Comparison of ENCODE assay signal across 19 cellular contexts in genomic region chr12:117522559-117522958, GRCh38.
DNase-seq lines count a peak whose midpoint lies in the region; ATAC-seq and TF ChIP-seq lines count a peak whose summit lies in the region.
"Had no signal": no experiment of that assay in that cellular context is flagged by ENCODE, and none has a peak within 500 bp of the region (broad histone marks: within the 10 kb centered on the region; RNA-seq: fewer than 3 reads in every experiment).

No MANE protein-coding gene starts in this region.

- ATAC-seq in effector memory CD8-positive, alpha-beta T cell (replicated peaks), result no peak
- ATAC-seq: CD8-positive, alpha-beta T cell; GM12878 had no signal

- no peaks in the 10 kb centered on the region for H3K36me3 ChIP-seq in osteoblast (ENCODE audit: insufficient read depth, low read length)
- no peaks in the 10 kb centered on the region for H3K36me3 ChIP-seq in subcutaneous abdominal adipose tissue (ENCODE audit: control insufficient read depth in 5 of 5, insufficient read depth in 5 of 5, low read length in 5 of 5)
- H3K36me3 ChIP-seq: BLaER1 had no signal

- H3K27ac Mint-ChIP-seq in effector memory CD8-positive, alpha-beta T cell, result no peak overlapping the region
- H3K27ac Mint-ChIP-seq: CD8-positive, alpha-beta T cell had no signal

- no peak overlapping the region for H3K4me3 ChIP-seq in osteoblast (ENCODE audit: insufficient read depth, low read length)
- H3K4me3 ChIP-seq in subcutaneous abdominal adipose tissue (ENCODE audit: low read depth in 1 of 5, low read length in 5 of 5), result peak overlapping the region in 1 of 5 donors; percentile 4
- H3K4me3 ChIP-seq: BLaER1, GM12878 had no signal

- H3K4me2 ChIP-seq in osteoblast (ENCODE audit: insufficient read depth, low read length), result no peak overlapping the region
- H3K4me2 ChIP-seq: BLaER1 had no signal

- peaks cover 0 to 7% of the 10 kb centered on the region in 2 donors for H3K27me3 Mint-ChIP-seq in effector memory CD8-positive, alpha-beta T cell

- no peaks in the 10 kb centered on the region for H3K36me3 Mint-ChIP-seq in effector memory CD8-positive, alpha-beta T cell (ENCODE audit: insufficient read depth)
- H3K36me3 Mint-ChIP-seq: CD8-positive, alpha-beta T cell had no signal

- no peaks in the 10 kb centered on the region for H3K9me3 ChIP-seq in osteoblast (ENCODE audit: low read depth, low read length)
- peaks cover 0 to 2% (median 0%) of the 10 kb centered on the region in 5 donors for H3K9me3 ChIP-seq in subcutaneous abdominal adipose tissue (ENCODE audit: control insufficient read depth in 5 of 5, low read length in 5 of 5)
- H3K9me3 ChIP-seq: BLaER1 had no signal

- TF ChIP-seq CTCF in osteoblast (IDR thresholded peaks at IDR 0.05; ENCODE audit: extremely low read depth, low read depth, low read length), result no peak

- H4K20me1 ChIP-seq in osteoblast (ENCODE audit: insufficient read depth, low read length), result no peaks in the 10 kb centered on the region
- H4K20me1 ChIP-seq: BLaER1 had no signal

- H3K4me1 Mint-ChIP-seq in effector memory CD8-positive, alpha-beta T cell (ENCODE audit: low read depth in 2 of 2), result no peaks in the 10 kb centered on the region

- DNase-seq in LHCN-M2 (ENCODE audit: low read depth), result peak; percentile 0
- DNase-seq in RPMI7951 (ENCODE audit: low read depth), result peak; percentile 78
- DNase-seq in osteoblast (ENCODE audit: insufficient read length, low spot score, missing footprints), result peak; percentile 17
- DNase-seq in effector memory CD8-positive, alpha-beta T cell, result no peak
- DNase-seq in putamen (ENCODE audit: low spot score), result no peak
- no peak for DNase-seq in stimulated activated CD4-positive, alpha-beta T cell treated with anti-CD3 and anti-CD28 coated beads, Interleukin-4, amount 100 ng/mL, for 1 hour
- DNase-seq: CD8-positive, alpha-beta T cell; DND-41; H7; Kasumi-1; NCI-H1092; NCI-H187 treated with DMSO at 0.1 percent for 48 hours; NCI-H2107; NCI-H510A; NCI-H82; Right ventricle myocardium superior had no signal

- no peak overlapping the region for H2AFZ ChIP-seq in osteoblast (ENCODE audit: low read length)

- H3K27ac ChIP-seq in osteoblast (ENCODE audit: low read depth, low read length) (no peak overlapping the region), subcutaneous abdominal adipose tissue (ENCODE audit: low read depth, low read length) (peak overlapping the region; percentile 45)
- H3K27ac ChIP-seq: BLaER1 had no signal

- peaks cover 3% of the 10 kb centered on the region for H3K4me1 ChIP-seq in osteoblast (ENCODE audit: insufficient read depth, low read length)
- peaks cover 0 to 41% (median 34%) of the 10 kb centered on the region in 5 donors for H3K4me1 ChIP-seq in subcutaneous abdominal adipose tissue (ENCODE audit: control insufficient read depth in 5 of 5, insufficient read depth in 5 of 5, low read length in 5 of 5)
- H3K4me1 ChIP-seq: BLaER1 had no signal

- no peak overlapping the region for H3K4me3 Mint-ChIP-seq in effector memory CD8-positive, alpha-beta T cell
- H3K4me3 Mint-ChIP-seq: CD8-positive, alpha-beta T cell had no signal

- no peak overlapping the region for H3K9ac ChIP-seq in subcutaneous abdominal adipose tissue (ENCODE audit: low read length in 5 of 5)
- H3K9ac ChIP-seq: BLaER1 had no signal

- H3K27me3 ChIP-seq in osteoblast (ENCODE audit: insufficient read depth, low read length), result no peaks in the 10 kb centered on the region
- peaks cover 0 to 4% (median 0%) of the 10 kb centered on the region in 5 donors for H3K27me3 ChIP-seq in subcutaneous abdominal adipose tissue (ENCODE audit: control insufficient read depth in 5 of 5, insufficient read depth in 4 of 5, low read length in 5 of 5)
- H3K27me3 ChIP-seq: BLaER1 had no signal

- H3K9me3 Mint-ChIP-seq in effector memory CD8-positive, alpha-beta T cell, result peaks cover 3 to 12% of the 10 kb centered on the region in 2 donors
- H3K9me3 Mint-ChIP-seq: CD8-positive, alpha-beta T cell had no signal

- no peaks in the 10 kb centered on the region for H3K79me2 ChIP-seq in osteoblast (ENCODE audit: insufficient read depth, low read length)

Comparison
In these comparisons a context has a peak if more than half of its experiments do, and no peak if none do; other contexts are left out.
1. DNase-seq: peak in LHCN-M2 (single experiment), RPMI7951 (single experiment) and osteoblast (single experiment); none in effector memory CD8-positive, alpha-beta T cell (0 of 3), putamen (single experiment) and stimulated activated CD4-positive, alpha-beta T cell treated with anti-CD3 and anti-CD28 coated beads, Interleukin-4, amount 100 ng/mL, for 1 hour (single experiment).